1 cellular context compared by ENCODE assay signal in the genomic region with DNA sequence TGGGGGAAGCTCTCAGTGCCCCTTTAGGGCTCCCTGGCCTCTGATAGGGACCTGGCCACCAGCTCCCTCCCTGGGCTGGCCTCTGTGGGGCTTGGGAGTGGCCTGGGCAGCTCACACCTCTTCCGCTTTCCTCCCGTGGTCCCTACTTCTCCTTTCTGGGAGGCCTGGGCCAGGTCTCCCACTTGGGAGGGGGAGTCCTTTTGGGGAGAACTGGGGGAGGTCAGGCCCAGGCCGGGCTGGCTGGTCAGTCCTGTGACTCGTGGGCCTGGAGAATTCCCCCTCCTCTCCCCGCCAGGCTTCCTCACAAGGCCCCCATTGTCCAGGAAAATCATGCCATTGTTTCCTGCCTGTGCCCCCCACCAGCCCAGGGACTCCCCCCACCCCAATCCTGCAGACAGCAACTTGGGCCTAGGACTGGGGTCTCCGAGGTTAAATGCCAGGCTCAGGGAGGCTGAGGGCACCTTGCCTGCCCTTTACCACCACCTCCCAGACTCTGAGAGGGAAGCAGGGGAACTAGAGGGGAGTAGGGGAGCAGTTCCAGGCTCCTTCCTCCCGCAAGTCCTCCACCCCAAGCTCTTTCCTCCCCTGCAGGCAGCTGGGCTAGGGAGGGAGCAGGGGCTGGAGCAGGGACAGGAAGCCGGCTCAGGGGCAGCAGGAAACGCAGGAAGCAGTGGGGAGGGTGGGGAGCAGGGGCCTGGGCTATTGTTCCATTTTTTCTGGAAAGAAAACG.
A peak's percentile ranks its signal among the peaks of the same experiment; 100 is the strongest.
TF ChIP-seq lines count a peak whose summit lies in the region.

No MANE protein-coding gene starts in this region.

TF ChIP-seq in GM12878, 131 proteins besides CTCF, POLR2A, EP300 and RAD21:
- TF ChIP-seq IKZF2 (IDR thresholded peaks at IDR 0.05) (0 out of 4 replicates have a peak, but pooled peaks of 1 of the 2 experiments have one; percentile 3), IKZF1 (conservative IDR thresholded peaks at IDR 0.05) (peak; percentile 30; the same call in 1 of the 2 replicates), SPI1 (IDR thresholded peaks at IDR 0.05; ENCODE audit: borderline replicate concordance, insufficient read depth, low read depth, low read length) (peak; percentile 57; the same call in 1 of the 2 replicates)
- TF ChIP-seq, protein P1, sequence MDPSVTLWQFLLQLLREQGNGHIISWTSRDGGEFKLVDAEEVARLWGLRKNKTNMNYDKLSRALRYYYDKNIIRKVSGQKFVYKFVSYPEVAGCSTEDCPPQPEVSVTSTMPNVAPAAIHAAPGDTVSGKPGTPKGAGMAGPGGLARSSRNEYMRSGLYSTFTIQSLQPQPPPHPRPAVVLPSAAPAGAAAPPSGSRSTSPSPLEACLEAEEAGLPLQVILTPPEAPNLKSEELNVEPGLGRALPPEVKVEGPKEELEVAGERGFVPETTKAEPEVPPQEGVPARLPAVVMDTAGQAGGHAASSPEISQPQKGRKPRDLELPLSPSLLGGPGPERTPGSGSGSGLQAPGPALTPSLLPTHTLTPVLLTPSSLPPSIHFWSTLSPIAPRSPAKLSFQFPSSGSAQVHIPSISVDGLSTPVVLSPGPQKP (IDR thresholded peaks at IDR 0.05; ENCODE audit: low read depth, low read length), result no peak
